In genomic region chr18:39555511-39555910, GRCh38 we compare ENCODE assay signal across 21 cellular contexts.
"Had no signal": no experiment of that assay in that cellular context is flagged by ENCODE, and none has a peak within 500 bp of the region (broad histone marks: within the 10 kb centered on the region; RNA-seq: fewer than 3 reads in every experiment).

No MANE protein-coding gene starts in this region.

- H3K4me2 ChIP-seq: smooth muscle cell had no signal

- H3K27me3 Mint-ChIP-seq: naive thymus-derived CD8-positive, alpha-beta T cell; type B pancreatic cell had no signal

- DNase-seq: effector memory CD4-positive, alpha-beta T cell; foreskin keratinocyte; heart left ventricle; hippocampal formation; left colon; mucosa of descending colon; naive thymus-derived CD8-positive, alpha-beta T cell; posterior cingulate gyrus; sigmoid colon; stimulated activated CD4-positive, alpha-beta T cell treated with anti-CD3 and anti-CD28 coated beads, Interleukin-2, amount 100 ng/mL, for 48 hours; stimulated activated naive CD8-positive, alpha-beta T cell treated with anti-CD3 and anti-CD28 coated beads, Interleukin-15, Interleukin-2, amounts not matched to agents 100 U/mL and 50 U/mL, for 24 hours; thyroid gland; uterus had no signal

- H3K4me3 ChIP-seq: esophagus muscularis mucosa, heart left ventricle, mucosa of descending colon, right atrium auricular region, sigmoid colon, smooth muscle cell, suprapubic skin, thyroid gland, uterus had no signal

- H3K36me3 Mint-ChIP-seq: naive thymus-derived CD8-positive, alpha-beta T cell; type B pancreatic cell had no signal

- H3K27ac ChIP-seq: epithelial cell of prostate, esophagus muscularis mucosa, foreskin keratinocyte, heart left ventricle, right atrium auricular region, sigmoid colon, suprapubic skin, thyroid gland, uterus had no signal

- H3K4me1 Mint-ChIP-seq: naive thymus-derived CD8-positive, alpha-beta T cell; neural crest cell had no signal

- H3K27ac Mint-ChIP-seq: naive thymus-derived CD8-positive, alpha-beta T cell; type B pancreatic cell had no signal

- H3K9me3 ChIP-seq: esophagus muscularis mucosa, mucosa of descending colon, right atrium auricular region, sigmoid colon, suprapubic skin, thyroid gland, uterus had no signal

- H3K4me1 ChIP-seq: esophagus muscularis mucosa, foreskin keratinocyte, heart left ventricle, right atrium auricular region, sigmoid colon, suprapubic skin, thyroid gland, uterus had no signal

- ATAC-seq: foreskin keratinocyte; heart left ventricle; left colon; mucosa of descending colon; naive thymus-derived CD8-positive, alpha-beta T cell; stimulated activated naive CD8-positive, alpha-beta T cell treated with anti-CD3 and anti-CD28 coated beads, Interleukin-15, Interleukin-2, amounts not matched to agents 100 U/mL and 50 U/mL, for 24 hours had no signal

- FAIRE-seq: endometrium had no signal

- H3K36me3 ChIP-seq: esophagus muscularis mucosa, heart left ventricle, right atrium auricular region, sigmoid colon, suprapubic skin, thyroid gland, uterus had no signal

- H3K4me3 Mint-ChIP-seq: naive thymus-derived CD8-positive, alpha-beta T cell; neural crest cell; type B pancreatic cell had no signal

- H3K27me3 ChIP-seq: esophagus muscularis mucosa, foreskin keratinocyte, heart left ventricle, right atrium auricular region, sigmoid colon, suprapubic skin, thyroid gland, uterus had no signal
